Comparison of ENCODE assay signal across 1 cellular context in the genomic region with DNA sequence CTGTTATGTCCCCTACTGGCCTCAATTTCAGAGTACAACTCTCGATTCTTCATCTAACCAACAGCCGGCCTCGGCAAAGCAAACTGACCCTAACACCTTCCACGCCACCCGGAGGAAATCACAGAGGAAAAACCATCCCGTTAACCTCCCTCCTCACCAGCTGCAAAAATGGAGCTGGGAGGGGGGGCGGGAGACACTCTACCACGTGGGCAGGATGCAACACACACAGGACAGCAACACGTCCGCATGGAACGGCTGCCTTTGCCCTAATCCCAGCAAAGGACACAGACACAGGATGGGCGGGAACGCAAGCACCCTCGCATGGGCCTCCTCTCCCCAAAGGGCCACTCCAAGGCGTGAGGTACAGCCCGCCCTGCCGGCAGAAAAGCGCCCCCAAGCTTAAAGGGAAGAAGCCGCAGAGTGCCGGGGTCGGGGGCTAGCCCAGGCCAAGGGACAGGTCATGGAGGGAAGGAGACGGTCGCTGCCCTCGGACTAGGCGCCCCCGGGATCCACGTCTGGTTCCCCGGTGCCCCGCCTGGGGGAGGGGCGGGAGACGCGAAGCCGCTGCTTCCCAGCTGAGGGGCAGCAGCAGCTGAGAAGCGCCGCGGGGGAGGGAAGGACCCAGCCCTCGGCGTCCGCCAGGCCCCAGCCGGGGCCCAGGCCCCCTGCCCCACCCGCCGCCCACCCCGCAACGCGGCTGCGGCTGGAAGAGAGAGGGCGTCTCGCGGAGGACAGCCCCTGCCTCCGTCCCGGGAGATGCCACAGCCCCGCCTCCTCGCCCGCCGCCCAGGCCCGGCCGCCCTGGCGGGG.
TF ChIP-seq lines count a peak whose summit lies in the region.

No MANE protein-coding gene starts in this region.

TF ChIP-seq in HepG2, 621 proteins besides CTCF, POLR2A, EP300 and RAD21 (continued from another document and continues in another):
- TF ChIP-seq ONECUT2 (CRISPR knock-in tag; IDR thresholded peaks at IDR 0.05) (no peak), MEF2D (CRISPR knock-in tag; IDR thresholded peaks at IDR 0.05) (peak; percentile 54; the same call in 1 of the 2 replicates), KMT2B (CRISPR knock-in tag; IDR thresholded peaks at IDR 0.05) (0 out of 2 replicates have a peak, but pooled peaks have one; percentile 19), ZNF331 (CRISPR knock-in tag; IDR thresholded peaks at IDR 0.05) (0 out of 2 replicates have a peak, but pooled peaks have one; percentile 14), TGIF2 (CRISPR knock-in tag; IDR thresholded peaks at IDR 0.05) (peak; percentile 74), MED1 (CRISPR knock-in tag; IDR thresholded peaks at IDR 0.05) (peak; percentile 62), NFYB (CRISPR knock-in tag; IDR thresholded peaks at IDR 0.05) (no peak), TAF1 (CRISPR knock-in tag; IDR thresholded peaks at IDR 0.05) (no peak), ZSCAN29 (CRISPR knock-in tag; conservative IDR thresholded peaks at IDR 0.05) (no peak), DNMT1 (CRISPR knock-in tag; IDR thresholded peaks at IDR 0.05) (no peak), POLR2AphosphoS5 (IDR thresholded peaks at IDR 0.05; ENCODE audit: low read depth, low read length) (peak; percentile 42; the same call in 1 of the 2 replicates), ZNF777 (CRISPR knock-in tag; IDR thresholded peaks at IDR 0.05) (0 out of 2 replicates have a peak, but pooled peaks have one; percentile 5), MYC (CRISPR knock-in tag; IDR thresholded peaks at IDR 0.05; ENCODE audit: borderline replicate concordance) (peak; percentile 93), ZKSCAN8 (CRISPR knock-in tag; IDR thresholded peaks at IDR 0.05; ENCODE audit: borderline replicate concordance) (no peak), MAZ (IDR thresholded peaks at IDR 0.05; ENCODE audit: borderline replicate concordance, low read depth, low read length) (no peak), MAZ (CRISPR knock-in tag; IDR thresholded peaks at IDR 0.05; ENCODE audit: low read depth) (no peak), KDM5A (IDR thresholded peaks at IDR 0.05; ENCODE audit: borderline replicate concordance, low read length) (0 out of 2 replicates have a peak, but pooled peaks have one; percentile 10), ZNF557 (CRISPR knock-in tag; IDR thresholded peaks at IDR 0.05) (no peak; the same call in 1 of the 2 replicates), MTF2 (CRISPR knock-in tag; IDR thresholded peaks at IDR 0.05; ENCODE audit: borderline replicate concordance) (no peak), DMAP1 (CRISPR knock-in tag; IDR thresholded peaks at IDR 0.05) (peak; percentile 74; the same call in 1 of the 2 replicates), SCMH1 (CRISPR knock-in tag; IDR thresholded peaks at IDR 0.05; ENCODE audit: borderline replicate concordance) (no peak), ADNP (CRISPR knock-in tag; IDR thresholded peaks at IDR 0.05) (no peak), ZNF382 (CRISPR knock-in tag; IDR thresholded peaks at IDR 0.05; ENCODE audit: borderline replicate concordance) (no peak), KLF9 (CRISPR knock-in tag; IDR thresholded peaks at IDR 0.05; ENCODE audit: low read depth) (no peak), ZSCAN12 (CRISPR knock-in tag; IDR thresholded peaks at IDR 0.05) (no peak), ZSCAN5A (CRISPR knock-in tag; IDR thresholded peaks at IDR 0.05; ENCODE audit: borderline replicate concordance) (no peak), YY1 (IDR thresholded peaks at IDR 0.05; ENCODE audit: insufficient read depth, insufficient replicate concordance, low read depth, low read length) (peak; percentile 13), ZFP82 (CRISPR knock-in tag; IDR thresholded peaks at IDR 0.05; ENCODE audit: borderline replicate concordance) (peak; percentile 23; the same call in 1 of the 2 replicates), ZNF552 (CRISPR knock-in tag; IDR thresholded peaks at IDR 0.05; ENCODE audit: borderline replicate concordance) (0 out of 2 replicates have a peak, but pooled peaks have one; percentile 26), CREM (IDR thresholded peaks at IDR 0.05) (0 out of 2 replicates have a peak, but pooled peaks have one; percentile 26), CREM (CRISPR knock-in tag; IDR thresholded peaks at IDR 0.05) (no peak), SALL2 (CRISPR knock-in tag; IDR thresholded peaks at IDR 0.05) (no peak), WIZ (CRISPR knock-in tag; IDR thresholded peaks at IDR 0.05) (no peak), NR3C1 (CRISPR knock-in tag; IDR thresholded peaks at IDR 0.05) (no peak), RARG (CRISPR knock-in tag; IDR thresholded peaks at IDR 0.05; ENCODE audit: low read depth) (no peak), NR2C2 (CRISPR knock-in tag; IDR thresholded peaks at IDR 0.05; ENCODE audit: borderline replicate concordance) (no peak), SMAD9 (CRISPR knock-in tag; IDR thresholded peaks at IDR 0.05) (no peak), HMG20B (CRISPR knock-in tag; conservative IDR thresholded peaks at IDR 0.05) (no peak), ZNF569 (CRISPR knock-in tag; IDR thresholded peaks at IDR 0.05; ENCODE audit: borderline replicate concordance) (no peak), ARNTL (CRISPR knock-in tag; IDR thresholded peaks at IDR 0.05) (peak; percentile 68), NR1H2 (CRISPR knock-in tag; IDR thresholded peaks at IDR 0.05; ENCODE audit: borderline replicate concordance, low read depth) (no peak), LCORL (IDR thresholded peaks at IDR 0.05) (no peak), LCORL (CRISPR knock-in tag; IDR thresholded peaks at IDR 0.05) (0 out of 2 replicates have a peak, but pooled peaks have one; percentile 57), ZSCAN9 (CRISPR knock-in tag; IDR thresholded peaks at IDR 0.05; ENCODE audit: borderline replicate concordance) (no peak), SRSF4 (IDR thresholded peaks at IDR 0.05; ENCODE audit: low read depth, low read length, poor library complexity, severe bottlenecking) (no peak), ZNF20 (CRISPR knock-in tag; IDR thresholded peaks at IDR 0.05) (0 out of 2 replicates have a peak, but pooled peaks have one; percentile 46), ZNF430 (CRISPR knock-in tag; IDR thresholded peaks at IDR 0.05) (peak; percentile 73; the same call in 1 of the 2 replicates), HOXA5 (CRISPR knock-in tag; IDR thresholded peaks at IDR 0.05) (no peak), ZGPAT (CRISPR knock-in tag; IDR thresholded peaks at IDR 0.05) (0 out of 2 replicates have a peak, but pooled peaks have one; percentile 17), ZNF562 (CRISPR knock-in tag; IDR thresholded peaks at IDR 0.05; ENCODE audit: borderline replicate concordance) (no peak), PHF21A (CRISPR knock-in tag; IDR thresholded peaks at IDR 0.05) (no peak)
- TF ChIP-seq, protein P1, sequence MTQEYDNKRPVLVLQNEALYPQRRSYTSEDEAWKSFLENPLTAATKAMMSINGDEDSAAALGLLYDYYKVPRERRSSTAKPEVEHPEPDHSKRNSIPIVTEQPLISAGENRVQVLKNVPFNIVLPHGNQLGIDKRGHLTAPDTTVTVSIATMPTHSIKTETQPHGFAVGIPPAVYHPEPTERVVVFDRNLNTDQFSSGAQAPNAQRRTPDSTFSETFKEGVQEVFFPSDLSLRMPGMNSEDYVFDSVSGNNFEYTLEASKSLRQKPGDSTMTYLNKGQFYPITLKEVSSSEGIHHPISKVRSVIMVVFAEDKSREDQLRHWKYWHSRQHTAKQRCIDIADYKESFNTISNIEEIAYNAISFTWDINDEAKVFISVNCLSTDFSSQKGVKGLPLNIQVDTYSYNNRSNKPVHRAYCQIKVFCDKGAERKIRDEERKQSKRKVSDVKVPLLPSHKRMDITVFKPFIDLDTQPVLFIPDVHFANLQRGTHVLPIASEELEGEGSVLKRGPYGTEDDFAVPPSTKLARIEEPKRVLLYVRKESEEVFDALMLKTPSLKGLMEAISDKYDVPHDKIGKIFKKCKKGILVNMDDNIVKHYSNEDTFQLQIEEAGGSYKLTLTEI (CRISPR knock-in tag; conservative IDR thresholded peaks at IDR 0.05), result no peak
- TF ChIP-seq, protein P2, sequence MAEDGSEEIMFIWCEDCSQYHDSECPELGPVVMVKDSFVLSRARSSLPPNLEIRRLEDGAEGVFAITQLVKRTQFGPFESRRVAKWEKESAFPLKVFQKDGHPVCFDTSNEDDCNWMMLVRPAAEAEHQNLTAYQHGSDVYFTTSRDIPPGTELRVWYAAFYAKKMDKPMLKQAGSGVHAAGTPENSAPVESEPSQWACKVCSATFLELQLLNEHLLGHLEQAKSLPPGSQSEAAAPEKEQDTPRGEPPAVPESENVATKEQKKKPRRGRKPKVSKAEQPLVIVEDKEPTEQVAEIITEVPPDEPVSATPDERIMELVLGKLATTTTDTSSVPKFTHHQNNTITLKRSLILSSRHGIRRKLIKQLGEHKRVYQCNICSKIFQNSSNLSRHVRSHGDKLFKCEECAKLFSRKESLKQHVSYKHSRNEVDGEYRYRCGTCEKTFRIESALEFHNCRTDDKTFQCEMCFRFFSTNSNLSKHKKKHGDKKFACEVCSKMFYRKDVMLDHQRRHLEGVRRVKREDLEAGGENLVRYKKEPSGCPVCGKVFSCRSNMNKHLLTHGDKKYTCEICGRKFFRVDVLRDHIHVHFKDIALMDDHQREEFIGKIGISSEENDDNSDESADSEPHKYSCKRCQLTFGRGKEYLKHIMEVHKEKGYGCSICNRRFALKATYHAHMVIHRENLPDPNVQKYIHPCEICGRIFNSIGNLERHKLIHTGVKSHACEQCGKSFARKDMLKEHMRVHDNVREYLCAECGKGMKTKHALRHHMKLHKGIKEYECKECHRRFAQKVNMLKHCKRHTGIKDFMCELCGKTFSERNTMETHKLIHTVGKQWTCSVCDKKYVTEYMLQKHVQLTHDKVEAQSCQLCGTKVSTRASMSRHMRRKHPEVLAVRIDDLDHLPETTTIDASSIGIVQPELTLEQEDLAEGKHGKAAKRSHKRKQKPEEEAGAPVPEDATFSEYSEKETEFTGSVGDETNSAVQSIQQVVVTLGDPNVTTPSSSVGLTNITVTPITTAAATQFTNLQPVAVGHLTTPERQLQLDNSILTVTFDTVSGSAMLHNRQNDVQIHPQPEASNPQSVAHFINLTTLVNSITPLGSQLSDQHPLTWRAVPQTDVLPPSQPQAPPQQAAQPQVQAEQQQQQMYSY (CRISPR knock-in tag; IDR thresholded peaks at IDR 0.05), result no peak
- TF ChIP-seq, protein P3, sequence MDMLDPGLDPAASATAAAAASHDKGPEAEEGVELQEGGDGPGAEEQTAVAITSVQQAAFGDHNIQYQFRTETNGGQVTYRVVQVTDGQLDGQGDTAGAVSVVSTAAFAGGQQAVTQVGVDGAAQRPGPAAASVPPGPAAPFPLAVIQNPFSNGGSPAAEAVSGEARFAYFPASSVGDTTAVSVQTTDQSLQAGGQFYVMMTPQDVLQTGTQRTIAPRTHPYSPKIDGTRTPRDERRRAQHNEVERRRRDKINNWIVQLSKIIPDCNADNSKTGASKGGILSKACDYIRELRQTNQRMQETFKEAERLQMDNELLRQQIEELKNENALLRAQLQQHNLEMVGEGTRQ (IDR thresholded peaks at IDR 0.05; ENCODE audit: low read depth, low read length), result 0 out of 2 replicates have a peak, but pooled peaks have one; percentile 27
- TF ChIP-seq, protein P3 (CRISPR knock-in tag; IDR thresholded peaks at IDR 0.05; ENCODE audit: borderline replicate concordance), result peak; percentile 32; the same call in 1 of the 2 replicates
- TF ChIP-seq, protein P4, sequence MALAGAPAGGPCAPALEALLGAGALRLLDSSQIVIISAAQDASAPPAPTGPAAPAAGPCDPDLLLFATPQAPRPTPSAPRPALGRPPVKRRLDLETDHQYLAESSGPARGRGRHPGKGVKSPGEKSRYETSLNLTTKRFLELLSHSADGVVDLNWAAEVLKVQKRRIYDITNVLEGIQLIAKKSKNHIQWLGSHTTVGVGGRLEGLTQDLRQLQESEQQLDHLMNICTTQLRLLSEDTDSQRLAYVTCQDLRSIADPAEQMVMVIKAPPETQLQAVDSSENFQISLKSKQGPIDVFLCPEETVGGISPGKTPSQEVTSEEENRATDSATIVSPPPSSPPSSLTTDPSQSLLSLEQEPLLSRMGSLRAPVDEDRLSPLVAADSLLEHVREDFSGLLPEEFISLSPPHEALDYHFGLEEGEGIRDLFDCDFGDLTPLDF (CRISPR knock-in tag; IDR thresholded peaks at IDR 0.05), result no peak
- TF ChIP-seq, protein P5, sequence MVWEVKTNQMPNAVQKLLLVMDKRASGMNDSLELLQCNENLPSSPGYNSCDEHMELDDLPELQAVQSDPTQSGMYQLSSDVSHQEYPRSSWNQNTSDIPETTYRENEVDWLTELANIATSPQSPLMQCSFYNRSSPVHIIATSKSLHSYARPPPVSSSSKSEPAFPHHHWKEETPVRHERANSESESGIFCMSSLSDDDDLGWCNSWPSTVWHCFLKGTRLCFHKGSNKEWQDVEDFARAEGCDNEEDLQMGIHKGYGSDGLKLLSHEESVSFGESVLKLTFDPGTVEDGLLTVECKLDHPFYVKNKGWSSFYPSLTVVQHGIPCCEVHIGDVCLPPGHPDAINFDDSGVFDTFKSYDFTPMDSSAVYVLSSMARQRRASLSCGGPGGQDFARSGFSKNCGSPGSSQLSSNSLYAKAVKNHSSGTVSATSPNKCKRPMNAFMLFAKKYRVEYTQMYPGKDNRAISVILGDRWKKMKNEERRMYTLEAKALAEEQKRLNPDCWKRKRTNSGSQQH (CRISPR knock-in tag; IDR thresholded peaks at IDR 0.05; ENCODE audit: low read depth), result 0 out of 2 replicates have a peak, but pooled peaks have one; percentile 9
